In genomic region chr2:16335606-16335930, GRCh38 we compare ENCODE assay signal across 18 cellular contexts.
DNase-seq lines count a peak whose midpoint lies in the region; ATAC-seq and TF ChIP-seq lines count a peak whose summit lies in the region.
"Had no signal": no experiment of that assay in that cellular context is flagged by ENCODE, and none has a peak within 500 bp of the region (broad histone marks: within the 10 kb centered on the region; RNA-seq: fewer than 3 reads in every experiment).

No MANE protein-coding gene starts in this region.

- TF ChIP-seq CTCF in SK-N-SH (IDR thresholded peaks at IDR 0.05) (no peak), VCaP (conservative IDR thresholded peaks at IDR 0.05) (no peak), mesothelial cell of epicardium (IDR thresholded peaks at IDR 0.05; ENCODE audit: unreplicated experiment) (no peak), osteoblast (IDR thresholded peaks at IDR 0.05; ENCODE audit: extremely low read depth, low read depth, low read length) (no peak), chondrocyte (IDR thresholded peaks at IDR 0.05) (no peak)

- no peak for DNase-seq in SK-N-SH
- no peak for DNase-seq in mesothelial cell of epicardium (ENCODE audit: low spot score in 2 of 2, unreplicated experiment in 2 of 2)
- DNase-seq in osteoblast (ENCODE audit: insufficient read length, low spot score, missing footprints) = peak; percentile 65
- DNase-seq in chondrocyte (ENCODE audit: low spot score) = no peak
- DNase-seq: AML-193; C1 segment of cervical spinal cord; Calu3; CD4-positive, alpha-beta memory T cell; COR-L47; DMS79 treated with DMSO at 0.1 percent for 48 hours; GF-D8; H7; HCEC 1CT had no signal

- H3K4me1 ChIP-seq in SK-N-SH (ENCODE audit: control insufficient read depth in 1 of 2, insufficient read depth in 2 of 2, low read depth in 1 of 2, low read length in 1 of 2) (peaks cover 0 to 43% of the 10 kb centered on the region in 2 experiments; a peak in 2 of 4 replicates), osteoblast (ENCODE audit: insufficient read depth, low read length) (no peaks in the 10 kb centered on the region)

- ATAC-seq in SK-N-SH treated with all-trans-retinoic acid at 6 μM for 48 hours = peak; percentile 31; the same call in 1 of the 3 replicates
- ATAC-seq in esophagus mucosa = no peak
- no peak for ATAC-seq in GM21423 (IDR thresholded peaks at IDR 0.05; ENCODE audit: unreplicated experiment)

- no peaks in the 10 kb centered on the region for H3K36me3 ChIP-seq in SK-N-SH (replicated peaks in 1 of 2; ENCODE audit: control insufficient read depth in 1 of 2, insufficient read depth in 2 of 2, low read length in 1 of 2)
- no peaks in the 10 kb centered on the region for H3K36me3 ChIP-seq in osteoblast (ENCODE audit: insufficient read depth, low read length)

- CTCF ChIA-PET in SK-N-SH (lab: Yijun Ruan, JAX) = interaction anchor here (1.7 to 1.9 kb wide), 3 partner anchors 10 to 392 kb away, joined by 6 to 11 read pairs (median 8); no protein-coding TSS in a partner anchor

- H3K36me3 Mint-ChIP-seq in mesothelial cell of epicardium (peaks cover 10% of the 10 kb centered on the region), chondrocyte (ENCODE audit: low read depth) (no peaks in the 10 kb centered on the region)
- H3K36me3 Mint-ChIP-seq: CD4-positive, alpha-beta memory T cell had no signal

- 16% methylated on average over 1 of the region's 1 CpG for WGBS in SK-N-SH (ENCODE audit: low lambda C conversion rate)

- H3K79me2 ChIP-seq in SK-N-SH (ENCODE audit: insufficient read depth) (no peaks in the 10 kb centered on the region), osteoblast (ENCODE audit: insufficient read depth, low read length) (no peaks in the 10 kb centered on the region)

- H3K4me1 Mint-ChIP-seq in mesothelial cell of epicardium (peaks cover 58% of the 10 kb centered on the region), chondrocyte (ENCODE audit: low read depth) (no peaks in the 10 kb centered on the region)
- H3K4me1 Mint-ChIP-seq: CD4-positive, alpha-beta memory T cell had no signal

- H3K27ac Mint-ChIP-seq in mesothelial cell of epicardium = peak overlapping the region; percentile 1
- no peak overlapping the region for H3K27ac Mint-ChIP-seq in chondrocyte (ENCODE audit: unreplicated experiment)
- H3K27ac Mint-ChIP-seq: CD4-positive, alpha-beta memory T cell had no signal

- POLR2A ChIA-PET in SK-N-SH (lab: Yijun Ruan, JAX) = no interaction called here

- TF ChIP-seq RAD21 in SK-N-SH (IDR thresholded peaks at IDR 0.05; ENCODE audit: low read length) = no peak

- H3K27ac ChIP-seq in SK-N-SH (ENCODE audit: low read depth in 2 of 2, low read length in 1 of 2) = peak overlapping the region in 1 of 2 experiments; percentile 93; a peak in 2 of 4 replicates
- H3K27ac ChIP-seq in VCaP = peak overlapping the region; percentile 9; the same call in 1 of the 2 replicates
- no peak overlapping the region for H3K27ac ChIP-seq in osteoblast (ENCODE audit: low read depth, low read length)
- H3K27ac ChIP-seq: 22Rv1 had no signal

- H3K4me3 ChIP-seq in SK-N-SH (ENCODE audit: low read depth in 2 of 2, low read length in 1 of 2) (no peak overlapping the region), osteoblast (ENCODE audit: insufficient read depth, low read length) (no peak overlapping the region)

- H3K9me3 ChIP-seq in SK-N-SH (0 out of 2 replicates have a peak, but pooled peaks cover 7% of the 10 kb centered on the region), osteoblast (ENCODE audit: low read depth, low read length) (no peaks in the 10 kb centered on the region)

- H3F3A ChIP-seq in SK-N-SH (replicated peaks; ENCODE audit: insufficient read depth) = no peaks in the 10 kb centered on the region

- H3K27me3 ChIP-seq in SK-N-SH (ENCODE audit: insufficient read depth) (no peaks in the 10 kb centered on the region), osteoblast (ENCODE audit: insufficient read depth, low read length) (no peaks in the 10 kb centered on the region)

- H3K9ac ChIP-seq in SK-N-SH = no peak overlapping the region

- H3K27me3 Mint-ChIP-seq in mesothelial cell of epicardium (ENCODE audit: low read depth) = no peaks in the 10 kb centered on the region
- H3K27me3 Mint-ChIP-seq in chondrocyte (ENCODE audit: low read depth) = peaks cover 2% of the 10 kb centered on the region

- H4K20me1 ChIP-seq in SK-N-SH (ENCODE audit: insufficient read depth) (no peaks in the 10 kb centered on the region), osteoblast (ENCODE audit: insufficient read depth, low read length) (no peaks in the 10 kb centered on the region)

- H3K9me2 ChIP-seq in SK-N-SH = no peaks in the 10 kb centered on the region

- H2AFZ ChIP-seq in SK-N-SH (ENCODE audit: low read depth) (no peak overlapping the region), osteoblast (ENCODE audit: low read length) (no peak overlapping the region)

- H3K4me2 ChIP-seq in SK-N-SH (no peak overlapping the region), osteoblast (ENCODE audit: insufficient read depth, low read length) (no peak overlapping the region)

- peaks cover 22% of the 10 kb centered on the region for H3K9me3 Mint-ChIP-seq in mesothelial cell of epicardium
- H3K9me3 Mint-ChIP-seq in chondrocyte (ENCODE audit: low read depth) = peaks cover 20% of the 10 kb centered on the region

- no peak for TF ChIP-seq EP300 in SK-N-SH (IDR thresholded peaks at IDR 0.05; ENCODE audit: borderline replicate concordance in 1 of 2, low read depth in 1 of 2, low read length in 1 of 2)

- H3K4me3 Mint-ChIP-seq in mesothelial cell of epicardium (no peak overlapping the region), chondrocyte (ENCODE audit: unreplicated experiment) (no peak overlapping the region)
- H3K4me3 Mint-ChIP-seq: CD4-positive, alpha-beta memory T cell had no signal

TF ChIP-seq in SK-N-SH treated with all-trans-retinoic acid at 6 μM for 48 hours, 23 proteins besides CTCF, POLR2A, EP300 and RAD21 (continues in another document):
- no peak for TF ChIP-seq CREB5 (CRISPR knock-in tag; IDR thresholded peaks at IDR 0.05; ENCODE audit: low read depth)
- TF ChIP-seq PPARA (CRISPR knock-in tag; IDR thresholded peaks at IDR 0.05; ENCODE audit: borderline replicate concordance) = no peak
- no peak for TF ChIP-seq PATZ1 (CRISPR knock-in tag; IDR thresholded peaks at IDR 0.05; ENCODE audit: borderline replicate concordance)
- TF ChIP-seq TOX (CRISPR knock-in tag; IDR thresholded peaks at IDR 0.05; ENCODE audit: borderline replicate concordance) = no peak

TF ChIP-seq in SK-N-SH, 30 proteins besides CTCF, POLR2A, EP300 and RAD21 (continues in another document):
- no peak for TF ChIP-seq MEF2A (IDR thresholded peaks at IDR 0.05; ENCODE audit: borderline replicate concordance, low read depth)
- no peak for TF ChIP-seq TAF1 (IDR thresholded peaks at IDR 0.05; ENCODE audit: borderline replicate concordance, low read depth, low read length)
- TF ChIP-seq SMC3 (IDR thresholded peaks at IDR 0.05; ENCODE audit: low read depth, low read length) = no peak
- no peak for TF ChIP-seq POLR2AphosphoS5 (IDR thresholded peaks at IDR 0.05; ENCODE audit: low read depth, low read length)
- TF ChIP-seq ZBTB33 (IDR thresholded peaks at IDR 0.05; ENCODE audit: borderline replicate concordance, low read depth) = no peak
- TF ChIP-seq TEAD4 (IDR thresholded peaks at IDR 0.05; ENCODE audit: borderline replicate concordance, insufficient read depth) = no peak
- TF ChIP-seq JUND (IDR thresholded peaks at IDR 0.05) = no peak
- no peak for TF ChIP-seq RCOR1 (IDR thresholded peaks at IDR 0.05; ENCODE audit: low read length)
- TF ChIP-seq FOXJ3 (CRISPR knock-in tag; IDR thresholded peaks at IDR 0.05) = no peak
- TF ChIP-seq REST (IDR thresholded peaks at IDR 0.05; ENCODE audit: low read depth, low read length) = no peak
- TF ChIP-seq NRF1 (IDR thresholded peaks at IDR 0.05; ENCODE audit: low read depth, low read length) = no peak
- TF ChIP-seq RXRA (IDR thresholded peaks at IDR 0.05; ENCODE audit: borderline replicate concordance, low read depth) = no peak
- no peak for TF ChIP-seq NFIC (IDR thresholded peaks at IDR 0.05; ENCODE audit: borderline replicate concordance)
